Comparison of ENCODE assay signal across 9 cellular contexts in genomic region chr16:8866118-8866883, GRCh38. TPM values are rescaled to one million over a fixed set of nuclear protein-coding genes. Genes with fewer than 3 reads are reported as not detected.
A peak's percentile ranks its signal among the peaks of the same experiment; 100 is the strongest.
DNase-seq lines count a peak whose midpoint lies in the region; ATAC-seq and TF ChIP-seq lines count a peak whose summit lies in the region.
"Had no signal": no experiment of that assay in that cellular context is flagged by ENCODE, and none has a peak within 500 bp of the region (broad histone marks: within the 10 kb centered on the region; RNA-seq: fewer than 3 reads in every experiment).

No MANE protein-coding gene starts in this region.

- no peaks in the 10 kb centered on the region for H3K9me3 Mint-ChIP-seq in activated naive CD8-positive, alpha-beta T cell (ENCODE audit: low read depth)

- H3K27ac ChIP-seq in HEK293 (ENCODE audit: extremely low read depth, low read depth, low read length) (no peak overlapping the region), MM.1S (ENCODE audit: low read length) (no peak overlapping the region)
- H3K27ac ChIP-seq: SJSA1 had no signal

- H3K4me1 ChIP-seq in HEK293 (ENCODE audit: control insufficient read depth, insufficient read depth, low read length) = peaks cover 11% of the 10 kb centered on the region
- no peaks in the 10 kb centered on the region; the same call in 1 of the 2 replicates for H3K4me1 ChIP-seq in MM.1S (ENCODE audit: low read length)

- peak overlapping the region; percentile 56 for H3K4me3 Mint-ChIP-seq in activated naive CD8-positive, alpha-beta T cell

- peaks cover 0 to 14% of the 10 kb centered on the region in 2 experiments; a peak in 2 of 3 replicates for H3K36me3 ChIP-seq in HEK293 (ENCODE audit: control insufficient read depth in 2 of 2, insufficient read depth in 1 of 2, low read length in 2 of 2)
- no peaks in the 10 kb centered on the region for H3K36me3 ChIP-seq in MM.1S (replicated peaks; ENCODE audit: insufficient read depth, low read length)

- H3K4me1 Mint-ChIP-seq in activated naive CD8-positive, alpha-beta T cell (ENCODE audit: low read depth) = peaks cover 50% of the 10 kb centered on the region

- no peak overlapping the region for H2AFZ ChIP-seq in MM.1S (ENCODE audit: low read length)

- no peak overlapping the region for H3K9ac ChIP-seq in MM.1S (ENCODE audit: low read length)

- H3F3A ChIP-seq in MM.1S (ENCODE audit: insufficient read depth, low read length) = peaks cover 7% of the 10 kb centered on the region; the same call in 1 of the 2 replicates

- H3K4me2 ChIP-seq in MM.1S (ENCODE audit: low read depth, low read length) = no peak overlapping the region

- no peaks in the 10 kb centered on the region for H3K9me2 ChIP-seq in MM.1S (replicated peaks; ENCODE audit: insufficient read depth, low read length)

- ATAC-seq in sciatic nerve (peak; percentile 57), GM21528 (IDR thresholded peaks at IDR 0.05; ENCODE audit: low FRiP score, unreplicated experiment) (no peak), HG02588 (IDR thresholded peaks at IDR 0.05; ENCODE audit: unreplicated experiment) (no peak)

- peaks cover 17% of the 10 kb centered on the region for H4K20me1 ChIP-seq in MM.1S (ENCODE audit: insufficient read depth, low read length)

- peak overlapping the region; percentile 58 for H3K27ac Mint-ChIP-seq in activated naive CD8-positive, alpha-beta T cell

- no peaks in the 10 kb centered on the region for H3K36me3 Mint-ChIP-seq in activated naive CD8-positive, alpha-beta T cell

- peak overlapping the region; percentile 75 for H3K4me3 ChIP-seq in HEK293 (ENCODE audit: low read depth, low read length)
- H3K4me3 ChIP-seq in MM.1S (ENCODE audit: low read length) = no peak overlapping the region

- H3K27me3 ChIP-seq in MM.1S (replicated peaks; ENCODE audit: insufficient read depth, low read length) = no peaks in the 10 kb centered on the region
- H3K27me3 ChIP-seq: SJSA1 had no signal

- peak in 40 of 51 donors; percentile 10 to 79 (median 44) for DNase-seq in hypothalamus (lab: John Stamatoyannopoulos, UW)
- DNase-seq in sciatic nerve (ENCODE audit: low spot score) = peak; percentile 79
- DNase-seq in stimulated activated CD4-positive, alpha-beta T cell treated with anti-CD3 and anti-CD28 coated beads, Interleukin-12 subunit alpha, Interleukin-12 subunit beta, amount 100 ng/mL, for 4 hours = no peak
- DNase-seq in MM.1S = no peak

- POLR2A ChIA-PET in HEK293 (lab: Yijun Ruan, JAX) = no interaction called here

- CTCF ChIA-PET in HEK293 (lab: Yijun Ruan, JAX) = no interaction called here

- no peak for TF ChIP-seq CTCF in HEK293 (tag by site-specific recombination; IDR thresholded peaks at IDR 0.05)
- TF ChIP-seq CTCF in MM.1S (IDR thresholded peaks at IDR 0.05; ENCODE audit: low read length) = no peak

- H3K27me3 Mint-ChIP-seq in activated naive CD8-positive, alpha-beta T cell = no peaks in the 10 kb centered on the region

- H3K79me2 ChIP-seq in MM.1S (ENCODE audit: low read length) = peaks cover 69% of the 10 kb centered on the region

- H3K9me3 ChIP-seq in HEK293 (ENCODE audit: control insufficient read depth, insufficient read depth, low read depth, low read length) (no peaks in the 10 kb centered on the region), MM.1S (replicated peaks; ENCODE audit: insufficient read depth, low read length) (no peaks in the 10 kb centered on the region)
- H3K9me3 ChIP-seq: SJSA1 had no signal

- intact Hi-C loops in sciatic nerve (cut with DNase I) = loop anchor here (10.0 kb wide), 1 partner anchor 1758 kb away; no protein-coding TSS in a partner anchor

TF ChIP-seq in HEK293, 187 proteins besides CTCF, POLR2A, EP300 and RAD21:
- TF ChIP-seq ZBTB7A (tag by site-specific recombination; IDR thresholded peaks at IDR 0.05; ENCODE audit: low read depth) = no peak
- no peak for TF ChIP-seq ZBTB17 (tag by site-specific recombination; IDR thresholded peaks at IDR 0.05)
- no peak for TF ChIP-seq INSM2 (tag by site-specific recombination; IDR thresholded peaks at IDR 0.05)
- TF ChIP-seq ELK4 (IDR thresholded peaks at IDR 0.05; ENCODE audit: borderline replicate concordance, low read depth, low read length) = no peak
- TF ChIP-seq TCF7L2 (IDR thresholded peaks at IDR 0.05; ENCODE audit: borderline replicate concordance, low read depth, low read length) = no peak
- peak; percentile 64; the same call in 1 of the 2 replicates for TF ChIP-seq ZNF121 (tag by site-specific recombination; IDR thresholded peaks at IDR 0.05)
- no peak for TF ChIP-seq ZNF302 (tag by site-specific recombination; IDR thresholded peaks at IDR 0.05; ENCODE audit: low read depth)
- no peak for TF ChIP-seq ZNF626 (tag by site-specific recombination; IDR thresholded peaks at IDR 0.05)
- no peak for TF ChIP-seq KLF8 (tag by site-specific recombination; IDR thresholded peaks at IDR 0.05)
- no peak for TF ChIP-seq ZNF76 (tag by site-specific recombination; IDR thresholded peaks at IDR 0.05; ENCODE audit: borderline replicate concordance, low read depth)
- TF ChIP-seq ATF2 (tag by site-specific recombination; IDR thresholded peaks at IDR 0.05; ENCODE audit: low read depth) = no peak
- no peak for TF ChIP-seq ZNF292 (tag by site-specific recombination; IDR thresholded peaks at IDR 0.05; ENCODE audit: borderline replicate concordance, low read depth)
- TF ChIP-seq GFI1B (tag by site-specific recombination; IDR thresholded peaks at IDR 0.05) = no peak
- TF ChIP-seq GLIS1 (tag by site-specific recombination; IDR thresholded peaks at IDR 0.05) = peak; percentile 28; the same call in 1 of the 2 replicates
- TF ChIP-seq ZBTB1 (tag by site-specific recombination; IDR thresholded peaks at IDR 0.05) = no peak
- TF ChIP-seq ZNF837 (tag by site-specific recombination; IDR thresholded peaks at IDR 0.05) = no peak

RNA-seq across cellular contexts. Expression of gene CARHSP1, which starts 2.5 kb away (rescaled TPM):
- 118 TPM for total RNA-seq in sciatic nerve

RNA-seq across cellular contexts. Expression of gene LITAFD, which starts 15.8 kb away (rescaled TPM):
- not detected for total RNA-seq in sciatic nerve
- total RNA-seq: SJSA1 had no signal

Comparison
In these comparisons a context has a peak if more than half of its experiments do, and no peak if none do; other contexts are left out.
1. DNase-seq: peak in hypothalamus (40 of 51) and sciatic nerve (single experiment); none in stimulated activated CD4-positive, alpha-beta T cell treated with anti-CD3 and anti-CD28 coated beads, Interleukin-12 subunit alpha, Interleukin-12 subunit beta, amount 100 ng/mL, for 4 hours (single experiment) and MM.1S (single experiment).